Comparison of ENCODE assay signal across 8 cellular contexts in genomic region chr18:12376034-12376717, GRCh38.
DNase-seq lines count a peak whose midpoint lies in the region; ATAC-seq and TF ChIP-seq lines count a peak whose summit lies in the region.

No MANE protein-coding gene starts in this region.

- peak overlapping the region; percentile 98 to 100 (median 99) for H3K27ac ChIP-seq in BLaER1 treated with 17β-estradiol and CSF1 and Interleukin-3, amounts not matched to agents 10 nM and 100 nM
- H3K27ac ChIP-seq in mucosa of rectum (ENCODE audit: low read depth in 2 of 2, low read length in 2 of 2): peak overlapping the region; percentile 99 to 100

- peak overlapping the region; percentile 97 to 100 (median 99) for H3K9ac ChIP-seq in BLaER1 treated with 17β-estradiol and CSF1 and Interleukin-3, amounts not matched to agents 10 nM and 100 nM
- peak overlapping the region; percentile 97 to 99 for H3K9ac ChIP-seq in mucosa of rectum (ENCODE audit: low read depth in 1 of 2, low read length in 2 of 2)

- in situ Hi-C loops in HAP-1 (cut with MboI; ENCODE audit: low sequenced_read_pairs): loop anchor here (25.0 kb wide), 1 partner anchor 561 kb away; the partner anchor contains the start of gene SEH1L

- H4K20me1 ChIP-seq in BLaER1 treated with 17β-estradiol and CSF1 and Interleukin-3, amounts not matched to agents 10 nM and 100 nM: peaks cover 36 to 54% (median 45%) of the 10 kb centered on the region in 11 experiments

- H3K4me3 ChIP-seq in BLaER1 treated with 17β-estradiol and CSF1 and Interleukin-3, amounts not matched to agents 10 nM and 100 nM: peak overlapping the region; percentile 78 to 96 (median 86)
- H3K4me3 ChIP-seq in HAP-1: peak overlapping the region; percentile 62
- peak overlapping the region; percentile 86 to 98 for H3K4me3 ChIP-seq in mucosa of rectum (ENCODE audit: low read length in 2 of 2)

- no peaks in the 10 kb centered on the region for H3K27me3 ChIP-seq in BLaER1 treated with 17β-estradiol and CSF1 and Interleukin-3, amounts not matched to agents 10 nM and 100 nM
- no peaks in the 10 kb centered on the region for H3K27me3 ChIP-seq in HAP-1 (ENCODE audit: low read depth)
- no peaks in the 10 kb centered on the region for H3K27me3 ChIP-seq in mucosa of rectum (ENCODE audit: control insufficient read depth in 2 of 2, insufficient read depth in 2 of 2, low read length in 2 of 2)

- no peaks in the 10 kb centered on the region for H3K9me3 ChIP-seq in BLaER1 treated with 17β-estradiol and CSF1 and Interleukin-3, amounts not matched to agents 10 nM and 100 nM (replicated peaks in 1 of 11)
- H3K9me3 ChIP-seq in HAP-1 (no peaks in the 10 kb centered on the region; the same call in 1 of the 2 replicates), mucosa of rectum (ENCODE audit: control insufficient read depth in 2 of 2, low read length in 2 of 2) (no peaks in the 10 kb centered on the region)

- H3K4me1 ChIP-seq in BLaER1 treated with 17β-estradiol and CSF1 and Interleukin-3, amounts not matched to agents 10 nM and 100 nM: peaks cover 24 to 39% (median 37%) of the 10 kb centered on the region in 10 experiments
- H3K4me1 ChIP-seq in HAP-1: peaks cover 9% of the 10 kb centered on the region
- H3K4me1 ChIP-seq in mucosa of rectum (ENCODE audit: control insufficient read depth in 2 of 2, insufficient read depth in 2 of 2, low read length in 2 of 2): peaks cover 33 to 40% of the 10 kb centered on the region in 2 donors

- peak overlapping the region; percentile 78 to 99 (median 96) for H3K4me2 ChIP-seq in BLaER1 treated with 17β-estradiol and CSF1 and Interleukin-3, amounts not matched to agents 10 nM and 100 nM

- peak; percentile 18 for ATAC-seq in SK-N-SH treated with all-trans-retinoic acid at 6 μM for 48 hours
- ATAC-seq in HG03439 (IDR thresholded peaks at IDR 0.05; ENCODE audit: unreplicated experiment): no peak

- H3K36me3 ChIP-seq in BLaER1 treated with 17β-estradiol and CSF1 and Interleukin-3, amounts not matched to agents 10 nM and 100 nM: peaks cover 0 to 44% (median 31%) of the 10 kb centered on the region in 11 experiments; a peak in 18 of 22 replicates
- H3K36me3 ChIP-seq in HAP-1 (replicated peaks) (no peaks in the 10 kb centered on the region; the same call in none of the 2 replicates), mucosa of rectum (ENCODE audit: control insufficient read depth in 2 of 2, insufficient read depth in 2 of 2, low read length in 2 of 2) (peaks cover 0 to 6% of the 10 kb centered on the region in 2 donors)

- DNase-seq in HAP-1 (ENCODE audit: low spot score in 2 of 2) (peak; percentile 24 to 52), activated gamma-delta T cell (lab: John Stamatoyannopoulos, UW) (no peak), SW 1271 (lab: John Stamatoyannopoulos, UW) (no peak)
- DNase-seq in effector CD8-positive, alpha-beta T cell (lab: John Stamatoyannopoulos, UW): peak; percentile 38

TF ChIP-seq in SK-N-SH treated with all-trans-retinoic acid at 6 μM for 48 hours, 23 proteins besides CTCF, POLR2A, EP300 and RAD21:
- TF ChIP-seq ARNTL (CRISPR knock-in tag; IDR thresholded peaks at IDR 0.05; ENCODE audit: borderline replicate concordance, low read depth) (no peak), ESRRG (CRISPR knock-in tag; IDR thresholded peaks at IDR 0.05) (no peak), ZNF565 (CRISPR knock-in tag; conservative IDR thresholded peaks at IDR 0.05; ENCODE audit: low read depth) (no peak), TOX (CRISPR knock-in tag; IDR thresholded peaks at IDR 0.05; ENCODE audit: borderline replicate concordance) (no peak), TCF4 (CRISPR knock-in tag; IDR thresholded peaks at IDR 0.05; ENCODE audit: borderline replicate concordance) (no peak), CSRNP3 (CRISPR knock-in tag; IDR thresholded peaks at IDR 0.05) (no peak), BACH2 (CRISPR knock-in tag; IDR thresholded peaks at IDR 0.05; ENCODE audit: borderline replicate concordance) (no peak), CSDC2 (CRISPR knock-in tag; IDR thresholded peaks at IDR 0.05) (no peak), GLIS3 (CRISPR knock-in tag; IDR thresholded peaks at IDR 0.05) (no peak), PATZ1 (CRISPR knock-in tag; IDR thresholded peaks at IDR 0.05; ENCODE audit: borderline replicate concordance) (no peak), PPARA (CRISPR knock-in tag; IDR thresholded peaks at IDR 0.05; ENCODE audit: borderline replicate concordance) (no peak), TSHZ2 (CRISPR knock-in tag; IDR thresholded peaks at IDR 0.05) (no peak), RARB (CRISPR knock-in tag; IDR thresholded peaks at IDR 0.05) (no peak), ZNF8 (CRISPR knock-in tag; IDR thresholded peaks at IDR 0.05) (no peak), CREB5 (CRISPR knock-in tag; IDR thresholded peaks at IDR 0.05; ENCODE audit: low read depth) (no peak), ZFP3 (CRISPR knock-in tag; IDR thresholded peaks at IDR 0.05) (no peak)

Comparison
In these comparisons a context has a peak if more than half of its experiments do, and no peak if none do; other contexts are left out.
1. DNase-seq: peak in HAP-1 (2 of 2) and effector CD8-positive, alpha-beta T cell (single experiment); none in activated gamma-delta T cell (single experiment) and SW 1271 (0 of 2).
2. Peak in every context shown above with its lines, with median percentiles within 50 percentile points of each other: H3K4me3 ChIP-seq.